Comparison of ENCODE assay signal across 26 cellular contexts in genomic region chr20:63145156-63145555, GRCh38.
"Had no signal": no experiment of that assay in that cellular context is flagged by ENCODE, and none has a peak within 500 bp of the region (broad histone marks: within the 10 kb centered on the region; RNA-seq: fewer than 3 reads in every experiment).

No MANE protein-coding gene starts in this region.

- H3K4me2 ChIP-seq: neural progenitor cell had no signal

- H3K36me3 Mint-ChIP-seq: neural progenitor cell had no signal

- H3K4me3 Mint-ChIP-seq: activated CD4-positive, alpha-beta memory T cell treated with anti-CD3 and anti-CD28 coated beads, Interleukin-2, amount 10 ng/mL, durations not matched to agents 7 days and 5 days; activated CD4-positive, alpha-beta T cell treated with anti-CD3 and anti-CD28 coated beads, Interleukin-2, amount 10 ng/mL, durations not matched to agents 24 days and 14 days; activated naive CD8-positive, alpha-beta T cell treated with anti-CD3 and anti-CD28 coated beads, Interleukin-2, amount 50 U/mL, for 24 hours; activated T-cell treated with anti-CD3 and anti-CD28 coated beads, Interleukin-2, amount 50 U/mL, for 72 hours; dendritic cell treated with granulocyte-macrophage colony-stimulating factor and Interleukin-4, amounts not matched to agents 40 ng/mL and 50 ng/mL, for 4 days; naive thymus-derived CD8-positive, alpha-beta T cell; neural progenitor cell; stimulated activated naive CD8-positive, alpha-beta T cell treated with anti-CD3 and anti-CD28 coated beads, Interleukin-15, Interleukin-2, amounts not matched to agents 100 ng/mL and 50 ng/mL, for 24 hours; T-cell; T-helper 2 cell treated with Interferon-gamma antibody and Interleukin-4, amounts not matched to agents 5 μg/mL and 100 μg/mL, for 36 hours had no signal

- DNase-seq: activated CD4-positive, alpha-beta memory T cell treated with anti-CD3 and anti-CD28 coated beads, Interleukin-2, amount 10 ng/mL, durations not matched to agents 7 days and 5 days; activated CD4-positive, alpha-beta T cell treated with anti-CD3 and anti-CD28 coated beads, Interleukin-2, amount 10 ng/mL, durations not matched to agents 24 days and 14 days; activated effector memory CD4-positive, alpha-beta T cell treated with anti-CD3 and anti-CD28 coated beads, Interleukin-2, amount 50 U/mL, for 16 hours; activated naive CD4-positive, alpha-beta T cell treated with anti-CD3 and anti-CD28 coated beads, Interleukin-2, amount 50 U/mL, for 16 hours; activated naive CD8-positive, alpha-beta T cell treated with anti-CD3 and anti-CD28 coated beads, Interleukin-2, amount 50 U/mL, for 24 hours; activated T-cell treated with anti-CD3 and anti-CD28 coated beads, Interleukin-2, amount 50 U/mL, for 72 hours; body of pancreas; effector CD4-positive, alpha-beta T cell; heart right ventricle; naive thymus-derived CD8-positive, alpha-beta T cell; retina; stimulated activated CD4-positive, alpha-beta T cell treated with anti-CD3 and anti-CD28 coated beads, Interleukin-4, amount 100 ng/mL, for 4 hours; substantia nigra; T-cell; uterus had no signal

- ATAC-seq: activated CD4-positive, CD25-positive, alpha-beta regulatory T cell treated with anti-CD3 and anti-CD28 coated beads, Interleukin-2, amount 50 U/mL, for 24 hours; activated naive CD8-positive, alpha-beta T cell treated with anti-CD3 and anti-CD28 coated beads, Interleukin-2, amount 50 U/mL, for 24 hours; activated T-cell treated with anti-CD3 and anti-CD28 coated beads, Interleukin-2, amount 50 U/mL, for 72 hours; body of pancreas; heart right ventricle; left lobe of liver; naive thymus-derived CD8-positive, alpha-beta T cell; T-cell had no signal

- H3K4me1 Mint-ChIP-seq: activated CD4-positive, alpha-beta memory T cell treated with anti-CD3 and anti-CD28 coated beads, Interleukin-2, amount 10 ng/mL, durations not matched to agents 7 days and 5 days; activated CD4-positive, alpha-beta T cell treated with anti-CD3 and anti-CD28 coated beads, Interleukin-2, amount 10 ng/mL, durations not matched to agents 24 days and 14 days; activated naive CD8-positive, alpha-beta T cell treated with anti-CD3 and anti-CD28 coated beads, Interleukin-2, amount 50 U/mL, for 24 hours; naive thymus-derived CD8-positive, alpha-beta T cell; T-cell had no signal

- H3K9ac ChIP-seq: neural progenitor cell had no signal

- H3K4me1 ChIP-seq: body of pancreas, esophagus muscularis mucosa, tibial nerve, uterus had no signal

- H3K9me3 ChIP-seq: body of pancreas, uterus had no signal

- H3K27ac ChIP-seq: body of pancreas, esophagus muscularis mucosa, heart right ventricle, neural progenitor cell, tibial nerve, uterus, VCaP had no signal

- H2AFZ ChIP-seq: neural progenitor cell had no signal

- H3K36me3 ChIP-seq: esophagus muscularis mucosa, heart right ventricle, tibial nerve, uterus had no signal

- H3K27ac Mint-ChIP-seq: activated CD4-positive, alpha-beta memory T cell treated with anti-CD3 and anti-CD28 coated beads, Interleukin-2, amount 10 ng/mL, durations not matched to agents 7 days and 5 days; activated CD4-positive, alpha-beta T cell treated with anti-CD3 and anti-CD28 coated beads, Interleukin-2, amount 10 ng/mL, durations not matched to agents 24 days and 14 days; activated naive CD8-positive, alpha-beta T cell treated with anti-CD3 and anti-CD28 coated beads, Interleukin-2, amount 50 U/mL, for 24 hours; activated T-cell treated with anti-CD3 and anti-CD28 coated beads, Interleukin-2, amount 50 U/mL, for 72 hours; dendritic cell treated with granulocyte-macrophage colony-stimulating factor and Interleukin-4, amounts not matched to agents 40 ng/mL and 50 ng/mL, for 4 days; naive thymus-derived CD8-positive, alpha-beta T cell; neural progenitor cell; progenitor cell of endocrine pancreas; stimulated activated naive CD8-positive, alpha-beta T cell treated with anti-CD3 and anti-CD28 coated beads, Interleukin-15, Interleukin-2, amounts not matched to agents 100 ng/mL and 50 ng/mL, for 24 hours; T-cell; T-helper 2 cell treated with Interferon-gamma antibody and Interleukin-4, amounts not matched to agents 5 μg/mL and 100 μg/mL, for 36 hours had no signal

- H3K4me3 ChIP-seq: body of pancreas, esophagus muscularis mucosa, heart right ventricle, lung, neural progenitor cell, tibial nerve, uterus had no signal

- H3K27me3 ChIP-seq: body of pancreas, neural progenitor cell had no signal
